Comparison of ENCODE assay signal across 16 cellular contexts in genomic region chr2:19480664-19481063, GRCh38.
A peak's percentile ranks its signal among the peaks of the same experiment; 100 is the strongest.
DNase-seq lines count a peak whose midpoint lies in the region; ATAC-seq and TF ChIP-seq lines count a peak whose summit lies in the region.
"Had no signal": no experiment of that assay in that cellular context is flagged by ENCODE, and none has a peak within 500 bp of the region (broad histone marks: within the 10 kb centered on the region; RNA-seq: fewer than 3 reads in every experiment).

No MANE protein-coding gene starts in this region.

- 51 to 65% methylated on average over 5 of the region's 5 CpGs for WGBS in body of pancreas, 2 donors
- 27% methylated on average over 5 of the region's 5 CpGs for WGBS in mesenchymal stem cell
- 55 to 85% methylated on average over 4 to 5 of the region's 5 CpGs for WGBS in esophagus squamous epithelium, 2 donors

- H4K91ac ChIP-seq in mesenchymal stem cell (ENCODE audit: low read length), result no peak overlapping the region

- H2AFZ ChIP-seq in mesenchymal stem cell (ENCODE audit: low read depth, low read length), result peak overlapping the region; percentile 3
- H2AFZ ChIP-seq in osteoblast (ENCODE audit: low read length), result peak overlapping the region; percentile 24
- H2AFZ ChIP-seq in PC-9, result no peak overlapping the region
- H2AFZ ChIP-seq: GM23248 had no signal

- H3K36me3 ChIP-seq in body of pancreas (replicated peaks in 1 of 2; ENCODE audit: insufficient read depth in 1 of 2, low read depth in 2 of 2) (no peaks in the 10 kb centered on the region), mesenchymal stem cell (ENCODE audit: control insufficient read depth in 1 of 2, insufficient read depth in 2 of 2, low read depth in 1 of 2, low read length in 2 of 2) (no peaks in the 10 kb centered on the region), osteoblast (ENCODE audit: insufficient read depth, low read length) (no peaks in the 10 kb centered on the region), esophagus squamous epithelium (no peaks in the 10 kb centered on the region), PC-9 (ENCODE audit: low read depth) (no peaks in the 10 kb centered on the region)

- no peaks in the 10 kb centered on the region for H3K9me3 ChIP-seq in body of pancreas
- no peaks in the 10 kb centered on the region for H3K9me3 ChIP-seq in mesenchymal stem cell (ENCODE audit: control insufficient read depth, low read length)
- H3K9me3 ChIP-seq in osteoblast (ENCODE audit: low read depth, low read length), result no peaks in the 10 kb centered on the region
- no peaks in the 10 kb centered on the region for H3K9me3 ChIP-seq in esophagus squamous epithelium
- H3K9me3 ChIP-seq in PC-9 (ENCODE audit: insufficient read depth, low read depth), result no peaks in the 10 kb centered on the region

- TF ChIP-seq POLR2A in body of pancreas (IDR thresholded peaks at IDR 0.05) (no peak), esophagus squamous epithelium (IDR thresholded peaks at IDR 0.05) (no peak)

- H3K4me2 ChIP-seq in mesenchymal stem cell (ENCODE audit: low read length, poor library complexity, severe bottlenecking) (no peak overlapping the region), osteoblast (ENCODE audit: insufficient read depth, low read length) (no peak overlapping the region), PC-9 (no peak overlapping the region)

- no peaks in the 10 kb centered on the region for H3K9me2 ChIP-seq in PC-9 (ENCODE audit: insufficient read depth)

- H4K8ac ChIP-seq in mesenchymal stem cell (ENCODE audit: low read length), result no peak overlapping the region

- no peaks in the 10 kb centered on the region for H3K27me3 ChIP-seq in body of pancreas
- H3K27me3 ChIP-seq in mesenchymal stem cell (ENCODE audit: control insufficient read depth in 1 of 2, insufficient read depth in 1 of 2, low read length in 2 of 2), result no peaks in the 10 kb centered on the region
- H3K27me3 ChIP-seq in osteoblast (ENCODE audit: insufficient read depth, low read length), result no peaks in the 10 kb centered on the region
- H3K27me3 ChIP-seq in esophagus squamous epithelium, result no peaks in the 10 kb centered on the region
- H3K27me3 ChIP-seq in PC-9 (ENCODE audit: insufficient read depth, low read depth), result no peaks in the 10 kb centered on the region

- H2BK15ac ChIP-seq in mesenchymal stem cell (ENCODE audit: low read depth, poor library complexity, severe bottlenecking), result no peak overlapping the region

- intact Hi-C loops in body of pancreas (cut with DNase I), result no loop called here
- intact Hi-C loops in esophagus squamous epithelium (cut with DNase I), result no loop called here
- intact Hi-C loops in PC-9 (cut with micrococcal nuclease; ENCODE audit: unreplicated experiment), result no loop called here

- H2AK5ac ChIP-seq in mesenchymal stem cell (ENCODE audit: low read length, severe bottlenecking), result no peak overlapping the region

- no peak overlapping the region for H3K4ac ChIP-seq in mesenchymal stem cell (ENCODE audit: low read depth in 1 of 2, low read length in 2 of 2)

- H3K79me2 ChIP-seq in osteoblast (ENCODE audit: insufficient read depth, low read length) (no peaks in the 10 kb centered on the region), PC-9 (ENCODE audit: low read depth) (no peaks in the 10 kb centered on the region)

- H3K4me3 ChIP-seq in body of pancreas (no peak overlapping the region), mesenchymal stem cell (ENCODE audit: insufficient read depth in 1 of 2, low read depth in 1 of 2, low read length in 2 of 2) (no peak overlapping the region), osteoblast (ENCODE audit: insufficient read depth, low read length) (no peak overlapping the region), esophagus squamous epithelium (no peak overlapping the region), PC-9 (no peak overlapping the region)
- H3K4me3 ChIP-seq: GM23248 had no signal

- H3K4me1 ChIP-seq in body of pancreas, result no peaks in the 10 kb centered on the region
- H3K4me1 ChIP-seq in mesenchymal stem cell (ENCODE audit: control insufficient read depth, insufficient read depth, low read depth, low read length), result no peaks in the 10 kb centered on the region
- H3K4me1 ChIP-seq in osteoblast (ENCODE audit: insufficient read depth, low read length), result no peaks in the 10 kb centered on the region
- H3K4me1 ChIP-seq in esophagus squamous epithelium, result no peaks in the 10 kb centered on the region
- peaks cover 9% of the 10 kb centered on the region; the same call in 1 of the 2 replicates for H3K4me1 ChIP-seq in PC-9 (replicated peaks; ENCODE audit: insufficient read depth)

- no peak overlapping the region for H2BK12ac ChIP-seq in mesenchymal stem cell (ENCODE audit: low read length in 2 of 2)

- H3F3A ChIP-seq in PC-9 (ENCODE audit: insufficient read depth, low read depth), result peaks cover 17% of the 10 kb centered on the region

- no peak overlapping the region for H2BK5ac ChIP-seq in mesenchymal stem cell (ENCODE audit: low read depth, low read length, poor library complexity, severe bottlenecking)

- no peak overlapping the region for H3K9ac ChIP-seq in mesenchymal stem cell (ENCODE audit: low read length)
- H3K9ac ChIP-seq: GM23248 had no signal

- POLR2A ChIA-PET in PC-9 (lab: Charles Lee; ENCODE audit: unreplicated experiment), result no interaction called here

- BruUV-seq in PC-9 (replicated peaks; lab: Mats Ljungman, UMichigan), result no TSS peak

- no peak for ATAC-seq in body of pancreas
- ATAC-seq in left lobe of liver, result peak; percentile 34

- CTCF ChIA-PET in PC-9 (lab: Charles Lee), result no interaction called here

- H3K79me1 ChIP-seq in mesenchymal stem cell (replicated peaks; ENCODE audit: low read length, poor library complexity, severe bottlenecking), result no peaks in the 10 kb centered on the region

- no peaks in the 10 kb centered on the region for H4K20me1 ChIP-seq in osteoblast (ENCODE audit: insufficient read depth, low read length)
- H4K20me1 ChIP-seq in PC-9 (ENCODE audit: insufficient read depth), result no peaks in the 10 kb centered on the region

- no peak overlapping the region for H3K14ac ChIP-seq in mesenchymal stem cell (ENCODE audit: low read length in 2 of 2)

- no peak for TF ChIP-seq CTCF in body of pancreas (IDR thresholded peaks at IDR 0.05)
- TF ChIP-seq CTCF in osteoblast (IDR thresholded peaks at IDR 0.05; ENCODE audit: extremely low read depth, low read depth, low read length), result no peak
- TF ChIP-seq CTCF in esophagus squamous epithelium (IDR thresholded peaks at IDR 0.05), result no peak
- TF ChIP-seq CTCF in PC-9 (conservative IDR thresholded peaks at IDR 0.05), result no peak

- H3K27ac ChIP-seq in body of pancreas (no peak overlapping the region), mesenchymal stem cell (ENCODE audit: low read length, poor library complexity, severe bottlenecking) (no peak overlapping the region), osteoblast (ENCODE audit: low read depth, low read length) (no peak overlapping the region), esophagus squamous epithelium (no peak overlapping the region), PC-9 (no peak overlapping the region)
- H3K27ac ChIP-seq: GM23248 had no signal

- H3K23ac ChIP-seq in mesenchymal stem cell (ENCODE audit: low read length in 2 of 2), result no peak overlapping the region

- H2BK120ac ChIP-seq in mesenchymal stem cell (ENCODE audit: low read depth, low read length), result no peak overlapping the region

- DNase-seq in body of pancreas, result peak in 3 of 4 donors; percentile 5 to 16 (median 13)
- no peak for DNase-seq in left lobe of liver (ENCODE audit: low spot score)
- peak; percentile 25 for DNase-seq in mesenchymal stem cell
- no peak for DNase-seq in osteoblast (ENCODE audit: insufficient read length, low spot score, missing footprints)
- DNase-seq in esophagus squamous epithelium (lab: John Stamatoyannopoulos, UW), result no peak
- DNase-seq in PC-9, result no peak
- DNase-seq in NCI-H774 (lab: John Stamatoyannopoulos, UW), result no peak
- DNase-seq in NCI-H2029 treated with DMSO at 0.1 percent for 48 hours (lab: John Stamatoyannopoulos, UW), result no peak
- DNase-seq: C1 segment of cervical spinal cord; Calu3; CD4-positive, alpha-beta memory T cell; COR-L47; DND-41; GM23248; H7; HCEC 1CT had no signal

- no peak overlapping the region for H3K18ac ChIP-seq in mesenchymal stem cell (ENCODE audit: low read depth in 1 of 2, low read length in 2 of 2)

Comparison
In these comparisons a context has a peak if more than half of its experiments do, and no peak if none do; other contexts are left out.
1. DNase-seq: peak in body of pancreas (3 of 4) and mesenchymal stem cell (single experiment); none in left lobe of liver (single experiment), osteoblast (single experiment), esophagus squamous epithelium (single experiment), PC-9 (0 of 2), NCI-H774 (single experiment) and NCI-H2029 treated with DMSO at 0.1 percent for 48 hours (single experiment).